In the genomic region with DNA sequence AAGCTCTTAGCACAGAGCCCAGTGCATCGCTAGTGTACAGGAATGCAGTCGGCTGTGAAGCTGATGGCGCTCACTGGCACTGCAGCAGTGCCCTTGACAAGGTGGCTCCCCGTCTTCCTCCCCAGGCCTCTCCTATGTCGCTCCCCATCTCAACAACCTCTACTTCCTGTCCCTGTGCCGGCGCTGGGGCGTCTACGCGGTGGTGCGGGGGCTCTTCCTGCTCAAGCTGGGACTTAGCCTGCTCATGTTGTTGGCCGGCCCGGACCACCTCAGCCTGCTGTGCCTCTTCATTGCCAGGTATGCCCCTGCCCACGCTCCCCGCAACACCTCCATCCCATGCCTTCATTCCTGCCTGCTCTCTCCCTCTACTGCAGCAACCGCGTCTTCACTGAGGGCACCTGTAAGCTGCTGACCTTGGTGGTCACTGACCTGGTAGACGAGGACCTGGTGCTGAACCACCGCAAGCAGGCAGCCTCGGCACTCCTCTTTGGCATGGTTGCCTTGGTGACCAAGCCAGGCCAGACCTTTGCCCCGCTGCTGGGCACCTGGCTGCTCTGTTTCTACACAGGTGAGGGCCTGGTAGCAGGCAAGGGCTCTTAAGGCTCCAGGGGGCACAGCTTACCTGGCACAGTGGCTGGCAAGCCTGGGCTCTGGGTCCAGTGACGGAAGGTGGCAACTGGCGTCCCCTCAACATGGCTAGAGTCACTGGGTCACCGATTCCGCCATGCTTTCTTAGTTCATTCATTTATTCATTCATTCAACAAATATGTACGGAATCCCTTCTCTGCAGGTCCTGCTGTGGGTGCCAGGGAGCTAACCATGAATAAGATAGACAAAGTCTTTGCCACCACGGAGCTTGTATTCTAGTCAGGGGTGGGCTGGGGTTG, we compare ENCODE assay signal across 20 cellular contexts. TPM values are rescaled to one million over a fixed set of nuclear protein-coding genes. Genes with fewer than 3 reads are reported as not detected.
DNase-seq lines count a peak whose midpoint lies in the region; ATAC-seq and TF ChIP-seq lines count a peak whose summit lies in the region.
"Had no signal": no experiment of that assay in that cellular context is flagged by ENCODE, and none has a peak within 500 bp of the region (broad histone marks: within the 10 kb centered on the region; RNA-seq: fewer than 3 reads in every experiment).

No MANE protein-coding gene starts in this region.

- H3K27me3 Mint-ChIP-seq in activated naive CD4-positive, alpha-beta T cell treated with anti-CD3 and anti-CD28 coated beads for 36 hours (ENCODE audit: low read depth), result no peaks in the 10 kb centered on the region
- H3K27me3 Mint-ChIP-seq in activated CD8-positive, alpha-beta T cell treated with anti-CD3 and anti-CD28 coated beads, Interleukin-2, amount 10 ng/mL, durations not matched to agents 7 days and 5 days (ENCODE audit: low read depth), result no peaks in the 10 kb centered on the region
- H3K27me3 Mint-ChIP-seq in activated naive CD8-positive, alpha-beta T cell treated with anti-CD3 and anti-CD28 coated beads, Interleukin-2, amount 50 U/mL, for 24 hours, result no peaks in the 10 kb centered on the region
- no peaks in the 10 kb centered on the region for H3K27me3 Mint-ChIP-seq in stimulated activated memory B cell treated with anti-CD40 and anti-IgM and Interleukin-4, amounts not matched to agents 10 μg/mL and 1 μg/mL and 100 μg/mL, for 72 hours

- H3K4me3 Mint-ChIP-seq in activated naive CD4-positive, alpha-beta T cell treated with anti-CD3 and anti-CD28 coated beads for 36 hours, result no peak overlapping the region
- H3K4me3 Mint-ChIP-seq in activated CD8-positive, alpha-beta T cell treated with anti-CD3 and anti-CD28 coated beads, Interleukin-2, amount 10 ng/mL, durations not matched to agents 7 days and 5 days, result no peak overlapping the region
- H3K4me3 Mint-ChIP-seq in activated naive CD8-positive, alpha-beta T cell treated with anti-CD3 and anti-CD28 coated beads, Interleukin-2, amount 50 U/mL, for 24 hours, result no peak overlapping the region
- H3K4me3 Mint-ChIP-seq in stimulated activated memory B cell treated with anti-CD40 and anti-IgM and Interleukin-4, amounts not matched to agents 10 μg/mL and 1 μg/mL and 100 μg/mL, for 72 hours, result no peak overlapping the region
- H3K4me3 Mint-ChIP-seq: HFFc6 had no signal

- peaks cover 16% of the 10 kb centered on the region for H3K36me3 ChIP-seq in upper lobe of right lung

- no peak for TF ChIP-seq CTCF in upper lobe of right lung (IDR thresholded peaks at IDR 0.05)

- CTCF ChIA-PET in activated naive CD4-positive, alpha-beta T cell treated with anti-CD3 and anti-CD28 coated beads for 36 hours (lab: Charles Lee), result interaction anchor here (0.8 to 3.1 kb wide), 6 partner anchors 51 to 304 kb away, joined by 3 to 12 read pairs (median 4); no protein-coding TSS in a partner anchor
- CTCF ChIA-PET in activated CD8-positive, alpha-beta T cell treated with anti-CD3 and anti-CD28 coated beads, Interleukin-2, amount 10 ng/mL, durations not matched to agents 7 days and 5 days (lab: Charles Lee), result interaction anchor here (0.8 to 2.2 kb wide), 5 partner anchors 12 to 244 kb away, joined by 3 to 5 read pairs (median 3); a partner anchor contains a TSS

- H3K9me3 ChIP-seq in upper lobe of right lung, result no peaks in the 10 kb centered on the region
- H3K9me3 ChIP-seq: ascending aorta, MG63, suprapubic skin had no signal

- peaks cover 8% of the 10 kb centered on the region for H3K36me3 Mint-ChIP-seq in activated naive CD4-positive, alpha-beta T cell treated with anti-CD3 and anti-CD28 coated beads for 36 hours (ENCODE audit: low read depth)
- peaks cover 24% of the 10 kb centered on the region for H3K36me3 Mint-ChIP-seq in activated CD8-positive, alpha-beta T cell treated with anti-CD3 and anti-CD28 coated beads, Interleukin-2, amount 10 ng/mL, durations not matched to agents 7 days and 5 days (ENCODE audit: low read depth)
- peaks cover 12% of the 10 kb centered on the region for H3K36me3 Mint-ChIP-seq in activated naive CD8-positive, alpha-beta T cell treated with anti-CD3 and anti-CD28 coated beads, Interleukin-2, amount 50 U/mL, for 24 hours (ENCODE audit: low read depth)
- H3K36me3 Mint-ChIP-seq in stimulated activated memory B cell treated with anti-CD40 and anti-IgM and Interleukin-4, amounts not matched to agents 10 μg/mL and 1 μg/mL and 100 μg/mL, for 72 hours, result peaks cover 5% of the 10 kb centered on the region

- intact Hi-C loops in activated naive CD4-positive, alpha-beta T cell treated with anti-CD3 and anti-CD28 coated beads for 36 hours (cut with micrococcal nuclease), result no loop called here
- intact Hi-C loops in upper lobe of right lung (cut with DNase I), result no loop called here

- H3K4me1 Mint-ChIP-seq in activated naive CD4-positive, alpha-beta T cell treated with anti-CD3 and anti-CD28 coated beads for 36 hours (ENCODE audit: low read depth), result peaks cover 36% of the 10 kb centered on the region
- H3K4me1 Mint-ChIP-seq in activated CD8-positive, alpha-beta T cell treated with anti-CD3 and anti-CD28 coated beads, Interleukin-2, amount 10 ng/mL, durations not matched to agents 7 days and 5 days (ENCODE audit: low read depth), result peaks cover 31% of the 10 kb centered on the region
- peaks cover 22% of the 10 kb centered on the region for H3K4me1 Mint-ChIP-seq in activated naive CD8-positive, alpha-beta T cell treated with anti-CD3 and anti-CD28 coated beads, Interleukin-2, amount 50 U/mL, for 24 hours
- H3K4me1 Mint-ChIP-seq in stimulated activated memory B cell treated with anti-CD40 and anti-IgM and Interleukin-4, amounts not matched to agents 10 μg/mL and 1 μg/mL and 100 μg/mL, for 72 hours, result peaks cover 1% of the 10 kb centered on the region

- peak overlapping the region; percentile 70 for H3K27ac Mint-ChIP-seq in activated naive CD4-positive, alpha-beta T cell treated with anti-CD3 and anti-CD28 coated beads for 36 hours
- H3K27ac Mint-ChIP-seq in activated CD8-positive, alpha-beta T cell treated with anti-CD3 and anti-CD28 coated beads, Interleukin-2, amount 10 ng/mL, durations not matched to agents 7 days and 5 days, result peak overlapping the region; percentile 90
- H3K27ac Mint-ChIP-seq in activated naive CD8-positive, alpha-beta T cell treated with anti-CD3 and anti-CD28 coated beads, Interleukin-2, amount 50 U/mL, for 24 hours, result peak overlapping the region; percentile 70
- peak overlapping the region; percentile 77 for H3K27ac Mint-ChIP-seq in stimulated activated memory B cell treated with anti-CD40 and anti-IgM and Interleukin-4, amounts not matched to agents 10 μg/mL and 1 μg/mL and 100 μg/mL, for 72 hours
- H3K27ac Mint-ChIP-seq: HFFc6 had no signal

- DNase-seq in activated naive CD4-positive, alpha-beta T cell treated with anti-CD3 and anti-CD28 coated beads for 36 hours, result peak; percentile 34
- no peak for DNase-seq in activated naive CD4-positive, alpha-beta T cell treated with Interleukin-2 at 50 U/mL for 16 hours
- DNase-seq in activated CD8-positive, alpha-beta T cell treated with anti-CD3 and anti-CD28 coated beads, Interleukin-2, amount 10 ng/mL, durations not matched to agents 7 days and 5 days, result peak; percentile 52
- no peak for DNase-seq in activated naive CD8-positive, alpha-beta T cell treated with anti-CD3 and anti-CD28 coated beads, Interleukin-2, amount 50 U/mL, for 24 hours
- no peak for DNase-seq in NCI-H748 (lab: John Stamatoyannopoulos, UW; ENCODE audit: unreplicated experiment)
- no peak for DNase-seq in upper lobe of right lung
- no peak for DNase-seq in dedifferentiated amniotic fluid mesenchymal stem cell (ENCODE audit: extremely low spot score)
- DNase-seq: COR-L47, HFFc6, hippocampal formation, kidney, mesenchymal stem cell, MG63, NCI-H187 treated with DMSO at 0.1 percent for 48 hours, RPMI8226 had no signal

- POLR2A ChIA-PET in activated CD8-positive, alpha-beta T cell treated with anti-CD3 and anti-CD28 coated beads, Interleukin-2, amount 10 ng/mL, durations not matched to agents 7 days and 5 days (lab: Charles Lee), result interaction anchor here (0.8 to 1.2 kb wide), 6 partner anchors 10 to 52 kb away, joined by 3 to 8 read pairs (median 4); a partner anchor contains a TSS

- H3K4me1 ChIP-seq in upper lobe of right lung, result peaks cover 4% of the 10 kb centered on the region
- H3K4me1 ChIP-seq: ascending aorta, suprapubic skin had no signal

- H3K4me3 ChIP-seq in upper lobe of right lung, result no peak overlapping the region
- H3K4me3 ChIP-seq: ascending aorta, MG63, suprapubic skin had no signal

- peak; percentile 72 for ATAC-seq in activated CD8-positive, alpha-beta T cell treated with anti-CD3 and anti-CD28 coated beads, Interleukin-2, amount 10 ng/mL, durations not matched to agents 7 days and 5 days
- peak; percentile 48 for ATAC-seq in activated naive CD8-positive, alpha-beta T cell treated with anti-CD3 and anti-CD28 coated beads, Interleukin-2, amount 50 U/mL, for 24 hours
- no peak for ATAC-seq in stimulated activated memory B cell treated with anti-CD40 and anti-IgM and Interleukin-4, amounts not matched to agents 10 μg/mL and 1 μg/mL and 100 μg/mL, for 72 hours
- ATAC-seq in upper lobe of right lung, result no peak

- no peak overlapping the region for H3K27ac ChIP-seq in upper lobe of right lung
- H3K27ac ChIP-seq: ascending aorta, suprapubic skin had no signal

- no peaks in the 10 kb centered on the region for H3K9me3 Mint-ChIP-seq in activated naive CD4-positive, alpha-beta T cell treated with anti-CD3 and anti-CD28 coated beads for 36 hours
- no peaks in the 10 kb centered on the region for H3K9me3 Mint-ChIP-seq in activated CD8-positive, alpha-beta T cell treated with anti-CD3 and anti-CD28 coated beads, Interleukin-2, amount 10 ng/mL, durations not matched to agents 7 days and 5 days (ENCODE audit: insufficient read depth)
- H3K9me3 Mint-ChIP-seq in activated naive CD8-positive, alpha-beta T cell treated with anti-CD3 and anti-CD28 coated beads, Interleukin-2, amount 50 U/mL, for 24 hours, result no peaks in the 10 kb centered on the region
- no peaks in the 10 kb centered on the region for H3K9me3 Mint-ChIP-seq in stimulated activated memory B cell treated with anti-CD40 and anti-IgM and Interleukin-4, amounts not matched to agents 10 μg/mL and 1 μg/mL and 100 μg/mL, for 72 hours
- H3K9me3 Mint-ChIP-seq: HFFc6 had no signal

- no peaks in the 10 kb centered on the region for H3K27me3 ChIP-seq in upper lobe of right lung
- H3K27me3 ChIP-seq: ascending aorta, MG63, suprapubic skin had no signal

RNA-seq across cellular contexts. Expression of a gene that starts 22.3 kb away (rescaled TPM):
- total RNA-seq in activated naive CD4-positive, alpha-beta T cell treated with anti-CD3 and anti-CD28 coated beads for 36 hours, result under 1 TPM; 0.14 to 0.15 TPM
- under 1 TPM in 1 of 2 experiments, not detected in 1; 0.32 TPM for total RNA-seq in activated CD8-positive, alpha-beta T cell treated with anti-CD3 and anti-CD28 coated beads, Interleukin-2, amount 10 ng/mL, durations not matched to agents 7 days and 5 days
- 3.1 TPM for total RNA-seq in upper lobe of right lung
- total RNA-seq: ascending aorta, chondrocyte, fibroblast of villous mesenchyme had no signal

RNA-seq across cellular contexts. Expression of a gene that starts 28.8 kb away (rescaled TPM):
- total RNA-seq in activated naive CD4-positive, alpha-beta T cell treated with anti-CD3 and anti-CD28 coated beads for 36 hours, result 10 to 100 TPM; 59.6 to 60.8 TPM
- 10 to 100 TPM; 72.7 to 75.8 TPM for total RNA-seq in activated CD8-positive, alpha-beta T cell treated with anti-CD3 and anti-CD28 coated beads, Interleukin-2, amount 10 ng/mL, durations not matched to agents 7 days and 5 days
- total RNA-seq in upper lobe of right lung, result 92.5 TPM

RNA-seq across cellular contexts. Expression of a gene that starts 30.1 kb away (rescaled TPM):
- 1 to 10 TPM; 6.6 to 7.1 TPM for total RNA-seq in activated naive CD4-positive, alpha-beta T cell treated with anti-CD3 and anti-CD28 coated beads for 36 hours
- 10 to 100 TPM; 10.6 to 12.0 TPM for total RNA-seq in activated CD8-positive, alpha-beta T cell treated with anti-CD3 and anti-CD28 coated beads, Interleukin-2, amount 10 ng/mL, durations not matched to agents 7 days and 5 days
- 13.5 TPM for total RNA-seq in upper lobe of right lung

RNA-seq across cellular contexts. Expression of a gene that starts 41.3 kb away (rescaled TPM):
- 10 to 100 TPM; 63.3 to 64.4 TPM for total RNA-seq in activated naive CD4-positive, alpha-beta T cell treated with anti-CD3 and anti-CD28 coated beads for 36 hours
- 10 to 100 TPM; 71.7 to 77.6 TPM for total RNA-seq in activated CD8-positive, alpha-beta T cell treated with anti-CD3 and anti-CD28 coated beads, Interleukin-2, amount 10 ng/mL, durations not matched to agents 7 days and 5 days
- 44.8 TPM for total RNA-seq in upper lobe of right lung

RNA-seq across cellular contexts. Expression of a gene that starts 53.1 kb away (rescaled TPM):
- 10 to 100 TPM in 1 of 2 experiments, 1 to 10 TPM in 1; 9.9 to 10.8 TPM for total RNA-seq in activated naive CD4-positive, alpha-beta T cell treated with anti-CD3 and anti-CD28 coated beads for 36 hours
- total RNA-seq in activated CD8-positive, alpha-beta T cell treated with anti-CD3 and anti-CD28 coated beads, Interleukin-2, amount 10 ng/mL, durations not matched to agents 7 days and 5 days, result 10 to 100 TPM; 12.7 to 13.8 TPM
- 16.0 TPM for total RNA-seq in upper lobe of right lung

Comparison
In these comparisons a context has a peak if more than half of its experiments do, and no peak if none do; other contexts are left out.
1. DNase-seq: peak in activated naive CD4-positive, alpha-beta T cell treated with anti-CD3 and anti-CD28 coated beads for 36 hours (single experiment) and activated CD8-positive, alpha-beta T cell treated with anti-CD3 and anti-CD28 coated beads, Interleukin-2, amount 10 ng/mL, durations not matched to agents 7 days and 5 days (single experiment); none in activated naive CD4-positive, alpha-beta T cell treated with Interleukin-2 at 50 U/mL for 16 hours (single experiment), activated naive CD8-positive, alpha-beta T cell treated with anti-CD3 and anti-CD28 coated beads, Interleukin-2, amount 50 U/mL, for 24 hours (single experiment), NCI-H748 (single experiment), upper lobe of right lung (single experiment) and dedifferentiated amniotic fluid mesenchymal stem cell (single experiment).
2. ATAC-seq: peak in activated CD8-positive, alpha-beta T cell treated with anti-CD3 and anti-CD28 coated beads, Interleukin-2, amount 10 ng/mL, durations not matched to agents 7 days and 5 days (single experiment) and activated naive CD8-positive, alpha-beta T cell treated with anti-CD3 and anti-CD28 coated beads, Interleukin-2, amount 50 U/mL, for 24 hours (single experiment); none in stimulated activated memory B cell treated with anti-CD40 and anti-IgM and Interleukin-4, amounts not matched to agents 10 μg/mL and 1 μg/mL and 100 μg/mL, for 72 hours (single experiment) and upper lobe of right lung (single experiment).
3. Peak in every context shown above with its lines, with median percentiles within 50 percentile points of each other: H3K27ac Mint-ChIP-seq.